Comparison of ENCODE assay signal across 1 cellular context in genomic region chr5:53425598-53426516, GRCh38.
TF ChIP-seq lines count a peak whose summit lies in the region.

No MANE protein-coding gene starts in this region.

TF ChIP-seq in GM23338, 12 proteins besides CTCF, POLR2A, EP300 and RAD21 (continued from another document):
- TF ChIP-seq ZNF114 (CRISPR knock-in tag; IDR thresholded peaks at IDR 0.05) (no peak), EZH2 (IDR thresholded peaks at IDR 0.05; ENCODE audit: low read depth, unreplicated experiment) (no peak), ZNF331 (CRISPR knock-in tag; IDR thresholded peaks at IDR 0.05; ENCODE audit: low read depth) (no peak), NANOG (IDR thresholded peaks at IDR 0.05; ENCODE audit: borderline replicate concordance) (no peak), REST (IDR thresholded peaks at IDR 0.05; ENCODE audit: unreplicated experiment) (no peak)
